Comparison of ENCODE assay signal across 15 cellular contexts in the genomic region with DNA sequence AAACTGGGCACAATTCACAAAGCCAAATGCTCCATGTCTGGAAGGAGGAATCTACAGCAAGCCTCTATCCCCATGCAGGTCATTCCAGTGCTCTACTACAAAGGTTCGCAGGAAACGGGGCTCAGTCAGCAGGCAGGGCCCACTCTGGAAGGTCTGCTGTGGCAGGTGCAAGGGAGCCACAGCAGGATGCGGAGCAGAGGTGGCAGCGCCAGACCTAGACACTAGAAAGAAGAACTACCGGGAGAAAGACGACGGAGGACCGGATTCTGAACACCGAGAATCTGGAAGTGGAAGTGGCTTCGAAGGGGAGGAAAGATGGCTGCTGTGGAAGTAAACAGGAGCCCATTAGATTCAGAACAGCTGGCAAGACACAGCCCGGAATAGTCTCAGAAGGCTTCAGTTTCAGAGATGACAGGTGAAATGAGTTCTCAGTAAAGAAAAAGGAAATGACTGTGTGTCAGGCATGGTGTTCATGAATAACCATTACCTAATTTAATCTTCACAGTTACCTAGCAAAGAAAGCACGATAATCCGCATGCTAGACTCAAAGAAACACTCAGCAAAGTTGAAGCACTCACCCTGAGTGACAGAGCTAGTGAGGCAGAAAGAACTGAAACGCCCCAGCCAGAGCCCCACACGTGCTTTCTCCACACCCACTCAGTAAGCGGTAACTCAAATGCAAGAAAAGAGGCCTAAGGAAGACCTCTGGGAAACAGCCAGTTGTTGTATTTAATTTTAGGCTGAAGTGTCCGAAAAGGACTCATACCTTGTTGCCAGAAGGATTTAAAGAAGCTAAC.
"Had no signal": no experiment of that assay in that cellular context is flagged by ENCODE, and none has a peak within 500 bp of the region (broad histone marks: within the 10 kb centered on the region; RNA-seq: fewer than 3 reads in every experiment).

No MANE protein-coding gene starts in this region.

- H3K9me3 Mint-ChIP-seq: memory B cell, nephron, type B pancreatic cell had no signal

- H3K27me3 ChIP-seq: breast epithelium, dorsolateral prefrontal cortex, foreskin keratinocyte, heart left ventricle, SJSA1 had no signal

- H3K27me3 Mint-ChIP-seq: activated naive CD8-positive, alpha-beta T cell; memory B cell; type B pancreatic cell had no signal

- H3K4me1 ChIP-seq: breast epithelium, foreskin keratinocyte, left ventricle myocardium inferior, SJSA1 had no signal

- H3K27ac ChIP-seq: breast epithelium, foreskin keratinocyte, heart left ventricle, left ventricle myocardium inferior, SJSA1 had no signal

- DNase-seq: activated CD4-positive, alpha-beta T cell treated with anti-CD3 and anti-CD28 coated beads for 1 hour; activated CD8-positive, alpha-beta memory T cell treated with anti-CD3 and anti-CD28 coated beads for 24 hours; activated gamma-delta T cell; dorsolateral prefrontal cortex; foreskin keratinocyte; heart left ventricle; left ventricle myocardium inferior; stimulated activated CD4-positive, alpha-beta T cell treated with anti-CD3 and anti-CD28 coated beads, Interleukin-15, amount 100 ng/mL, for 24 hours; stimulated activated CD4-positive, alpha-beta T cell treated with anti-CD3 and anti-CD28 coated beads, Interleukin-4, amount 100 ng/mL, for 4 hours had no signal

- H3K9me3 ChIP-seq: breast epithelium, heart left ventricle, left ventricle myocardium inferior, SJSA1 had no signal

- H3K4me3 Mint-ChIP-seq: activated naive CD8-positive, alpha-beta T cell; memory B cell; nephron; type B pancreatic cell had no signal

- H3K27ac Mint-ChIP-seq: activated naive CD8-positive, alpha-beta T cell; type B pancreatic cell had no signal

- H3K4me1 Mint-ChIP-seq: memory B cell had no signal

- H3K4me3 ChIP-seq: breast epithelium, dorsolateral prefrontal cortex, heart left ventricle, left ventricle myocardium inferior, SJSA1 had no signal
